ENCODE assay signal across 8 cellular contexts in genomic region chr2:213119061-213119809, GRCh38. TPM values are rescaled to one million over a fixed set of nuclear protein-coding genes. Genes with fewer than 3 reads are reported as not detected.
DNase-seq lines count a peak whose midpoint lies in the region; ATAC-seq and TF ChIP-seq lines count a peak whose summit lies in the region.

No MANE protein-coding gene starts in this region.

- no peaks in the 10 kb centered on the region for H3K27me3 Mint-ChIP-seq in HFFc6 (ENCODE audit: insufficient read depth)

- no peaks in the 10 kb centered on the region for H3K36me3 Mint-ChIP-seq in HFFc6 (ENCODE audit: low read depth)

- H3K27ac Mint-ChIP-seq in HFFc6 = peak overlapping the region; percentile 84

- 55 to 56% methylated on average over 5 of the region's 5 CpGs for WGBS in upper lobe of left lung, 2 donors

- no peaks in the 10 kb centered on the region for H3K9me3 ChIP-seq in upper lobe of left lung
- H3K9me3 ChIP-seq in left ventricle myocardium inferior (replicated peaks) = no peaks in the 10 kb centered on the region

- TF ChIP-seq POLR2A in upper lobe of left lung (IDR thresholded peaks at IDR 0.05) = no peak

- H3K9me3 Mint-ChIP-seq in HFFc6 = no peaks in the 10 kb centered on the region

- ATAC-seq in GM18508 (IDR thresholded peaks at IDR 0.05; ENCODE audit: insufficient read depth, unreplicated experiment) = peak; percentile 61
- peak; percentile 31 to 79 for ATAC-seq in upper lobe of left lung (ENCODE audit: low FRiP score in 2 of 2)

- TF ChIP-seq CTCF in HFFc6 (IDR thresholded peaks at IDR 0.05) (no peak), upper lobe of left lung (IDR thresholded peaks at IDR 0.05) (no peak), left ventricle myocardium inferior (IDR thresholded peaks at IDR 0.05; ENCODE audit: borderline replicate concordance) (no peak)

- H3K27me3 ChIP-seq in upper lobe of left lung = no peaks in the 10 kb centered on the region
- no peaks in the 10 kb centered on the region for H3K27me3 ChIP-seq in left ventricle myocardium inferior (ENCODE audit: low read depth)

- DNase-seq in HFFc6 (peak; percentile 86), NCI-H226 (peak; percentile 1), dedifferentiated amniotic fluid mesenchymal stem cell (ENCODE audit: extremely low spot score) (peak; percentile 24), upper lobe of left lung (no peak), HEK293T (ENCODE audit: extremely low spot score) (no peak), left ventricle myocardium inferior (no peak), nucleus accumbens (lab: John Stamatoyannopoulos, UW) (no peak)

- H3K4me1 ChIP-seq in upper lobe of left lung = peaks cover 0 to 18% (median 3%) of the 10 kb centered on the region in 4 donors
- peaks cover 22% of the 10 kb centered on the region for H3K4me1 ChIP-seq in left ventricle myocardium inferior

- no peak for TF ChIP-seq EP300 in upper lobe of left lung (IDR thresholded peaks at IDR 0.05)

- H3K36me3 ChIP-seq in upper lobe of left lung (no peaks in the 10 kb centered on the region), left ventricle myocardium inferior (no peaks in the 10 kb centered on the region)

- intact Hi-C loops in left ventricle myocardium inferior (cut with micrococcal nuclease) = no loop called here

- peak overlapping the region; percentile 59 for H3K4me3 Mint-ChIP-seq in HFFc6

- POLR2A ChIA-PET in HEK293T (lab: Yijun Ruan, JAX) = no interaction called here

- CTCF ChIA-PET in HEK293T (lab: Yijun Ruan, JAX) = no interaction called here

- H3K27ac ChIP-seq in upper lobe of left lung (peak overlapping the region in 1 of 4 donors; percentile 23), left ventricle myocardium inferior (replicated peaks) (no peak overlapping the region)

- H3K4me1 Mint-ChIP-seq in HFFc6 (ENCODE audit: low read depth) = peaks cover 50% of the 10 kb centered on the region

- H3K4me3 ChIP-seq in upper lobe of left lung = no peak overlapping the region
- H3K4me3 ChIP-seq in left ventricle myocardium inferior = no peak overlapping the region

TF ChIP-seq in HEK293T, 16 proteins besides CTCF, POLR2A, EP300 and RAD21:
- TF ChIP-seq TARDBP (IDR thresholded peaks at IDR 0.05) = no peak
- no peak for TF ChIP-seq FOXM1 (IDR thresholded peaks at IDR 0.05; ENCODE audit: borderline replicate concordance)

RNA-seq across cellular contexts. Expression of gene IKZF2, which starts 32.2 kb away (rescaled TPM):
- total RNA-seq in HFFc6 (2021; fragmentation: NEBNext Ultra II Directional; extraction: Animal tissue kit (Norgen Biotek cat#: 25700)) = 10 to 100 TPM in 3 of 6 experiments, 1 to 10 TPM in 3; 6.5 to 12.3 (median 10.2) TPM
- 10 to 100 TPM; 10.4 to 35.7 (median 13.5) TPM for total RNA-seq in upper lobe of left lung
- total RNA-seq in left ventricle myocardium inferior = 6.8 TPM

Comparison
In these comparisons a context has a peak if more than half of its experiments do, and no peak if none do; other contexts are left out.
1. DNase-seq: peak in HFFc6 (single experiment), NCI-H226 (single experiment) and dedifferentiated amniotic fluid mesenchymal stem cell (single experiment); none in upper lobe of left lung (0 of 2), HEK293T (single experiment), left ventricle myocardium inferior (single experiment) and nucleus accumbens (0 of 56).